In genomic region chr1:89800022-89800655, GRCh38 we compare ENCODE assay signal across 19 cellular contexts. TPM values are rescaled to one million over a fixed set of nuclear protein-coding genes. Genes with fewer than 3 reads are reported as not detected.
DNase-seq lines count a peak whose midpoint lies in the region; ATAC-seq lines count a peak whose summit lies in the region.
"Had no signal": no experiment of that assay in that cellular context is flagged by ENCODE, and none has a peak within 500 bp of the region (broad histone marks: within the 10 kb centered on the region; RNA-seq: fewer than 3 reads in every experiment).

No MANE protein-coding gene starts in this region.

- no peak overlapping the region for H2BK15ac ChIP-seq in neuronal stem cell (ENCODE audit: low read length)

- no CpG with 5 or more reads among the region's 4 CpGs for WGBS in neuronal stem cell (ENCODE audit: extremely low coverage in 2 of 2, insufficient read length in 2 of 2, insufficient replicate concordance in 1 of 2), 2 donors

- no peak overlapping the region for H2AFZ ChIP-seq in neuronal stem cell (ENCODE audit: low read length)

- H3K18ac ChIP-seq in neuronal stem cell (ENCODE audit: low read length), result peak overlapping the region; percentile 73

- H3K9me3 ChIP-seq in neuronal stem cell (replicated peaks in 1 of 2; ENCODE audit: control insufficient read depth in 2 of 2, insufficient read depth in 1 of 2, low read depth in 1 of 2, low read length in 2 of 2), result no peaks in the 10 kb centered on the region
- H3K9me3 ChIP-seq: BLaER1, Peyer's patch had no signal

- no peak overlapping the region for H4K91ac ChIP-seq in neuronal stem cell (ENCODE audit: low read depth, low read length, poor library complexity)

- no peak overlapping the region for H4K8ac ChIP-seq in neuronal stem cell (ENCODE audit: low read depth, low read length)

- no peaks in the 10 kb centered on the region for H3K27me3 ChIP-seq in neuronal stem cell (ENCODE audit: control insufficient read depth in 3 of 3, insufficient read depth in 3 of 3, low read depth in 1 of 3, low read length in 3 of 3)
- H3K27me3 ChIP-seq: BLaER1, Peyer's patch had no signal

- peaks cover 0 to 6% of the 10 kb centered on the region in 2 donors for H3K9me3 Mint-ChIP-seq in activated naive CD4-positive, alpha-beta T cell treated with anti-CD3 and anti-CD28 coated beads, Interleukin-2, amount 50 U/mL, for 72 hours
- H3K9me3 Mint-ChIP-seq in activated T-helper 17 cell treated with anti-CD3 and anti-CD28 coated beads, Interleukin-2, amount 50 U/mL, for 72 hours, result no peaks in the 10 kb centered on the region

- H3K4me1 Mint-ChIP-seq in activated T-helper 17 cell treated with anti-CD3 and anti-CD28 coated beads, Interleukin-2, amount 50 U/mL, for 72 hours, result peaks cover 9% of the 10 kb centered on the region

- peak overlapping the region; percentile 1 to 4 for H3K27ac Mint-ChIP-seq in activated naive CD4-positive, alpha-beta T cell treated with anti-CD3 and anti-CD28 coated beads, Interleukin-2, amount 50 U/mL, for 72 hours
- peak overlapping the region; percentile 35 for H3K27ac Mint-ChIP-seq in activated T-helper 17 cell treated with anti-CD3 and anti-CD28 coated beads, Interleukin-2, amount 50 U/mL, for 72 hours

- no peak overlapping the region for H3K23ac ChIP-seq in neuronal stem cell (ENCODE audit: low read depth, low read length, poor library complexity)

- no peaks in the 10 kb centered on the region for H3K36me3 Mint-ChIP-seq in activated naive CD4-positive, alpha-beta T cell treated with anti-CD3 and anti-CD28 coated beads, Interleukin-2, amount 50 U/mL, for 72 hours
- H3K36me3 Mint-ChIP-seq in activated T-helper 17 cell treated with anti-CD3 and anti-CD28 coated beads, Interleukin-2, amount 50 U/mL, for 72 hours (ENCODE audit: low read depth), result no peaks in the 10 kb centered on the region

- H3K4ac ChIP-seq in neuronal stem cell (ENCODE audit: low read length), result no peak overlapping the region

- H3K4me1 ChIP-seq in neuronal stem cell (ENCODE audit: control insufficient read depth in 2 of 2, insufficient read depth in 1 of 2, low read depth in 1 of 2, low read length in 2 of 2), result peaks cover 7 to 17% of the 10 kb centered on the region in 2 donors
- H3K4me1 ChIP-seq: Peyer's patch had no signal

- no peak for DNase-seq in activated naive CD4-positive, alpha-beta T cell treated with anti-CD3 and anti-CD28 coated beads, Interleukin-2, amount 50 U/mL, for 72 hours (ENCODE audit: low spot score in 2 of 2)
- DNase-seq in activated naive CD4-positive, alpha-beta T cell treated with anti-CD3 and anti-CD28 coated beads, Interleukin-2, amount 50 U/mL, for 16 hours, result no peak
- DNase-seq in neuronal stem cell (ENCODE audit: low spot score) (no peak), SKM-1 (lab: John Stamatoyannopoulos, UW; ENCODE audit: unreplicated experiment) (no peak), A172 (ENCODE audit: low spot score) (no peak)
- DNase-seq: 8988T, DND-41, H9, NCI-H1092, NCI-H146, NCI-H2107, NCI-H2227 treated with DMSO at 0.1 percent for 48 hours, NCI-H524 treated with DMSO at 0.1 percent for 48 hours, Peyer's patch had no signal

- H2BK12ac ChIP-seq in neuronal stem cell (ENCODE audit: low read length), result no peak overlapping the region

- H3K14ac ChIP-seq in neuronal stem cell (ENCODE audit: low read length), result no peak overlapping the region

- H3K27me3 Mint-ChIP-seq in activated T-helper 17 cell treated with anti-CD3 and anti-CD28 coated beads, Interleukin-2, amount 50 U/mL, for 72 hours, result no peaks in the 10 kb centered on the region

- no peak overlapping the region for H3K27ac ChIP-seq in neuronal stem cell (replicated peaks; ENCODE audit: low read length)
- H3K27ac ChIP-seq: BLaER1, Peyer's patch had no signal

- H3K9ac ChIP-seq in neuronal stem cell (ENCODE audit: low read depth, low read length, poor library complexity), result no peak overlapping the region
- H3K9ac ChIP-seq: BLaER1 had no signal

- no peak overlapping the region for H3K4me3 ChIP-seq in neuronal stem cell (ENCODE audit: low read length in 2 of 2)
- H3K4me3 ChIP-seq: BLaER1, Peyer's patch had no signal

- no peak overlapping the region for H2BK120ac ChIP-seq in neuronal stem cell (ENCODE audit: low read depth, low read length)

- H2AK5ac ChIP-seq in neuronal stem cell (ENCODE audit: low read depth, low read length), result peak overlapping the region; percentile 84

- no peaks in the 10 kb centered on the region for H3K79me1 ChIP-seq in neuronal stem cell (ENCODE audit: low read depth, low read length)

- no peak for ATAC-seq in activated naive CD4-positive, alpha-beta T cell treated with anti-CD3 and anti-CD28 coated beads, Interleukin-2, amount 50 U/mL, for 72 hours
- ATAC-seq in HG02678 (IDR thresholded peaks at IDR 0.05; ENCODE audit: unreplicated experiment) (peak; percentile 39), HG03342 (IDR thresholded peaks at IDR 0.05; ENCODE audit: unreplicated experiment) (no peak)
- no peak for ATAC-seq in activated T-helper 17 cell treated with anti-CD3 and anti-CD28 coated beads, Interleukin-2, amount 50 U/mL, for 72 hours (replicated peaks)
- ATAC-seq: Right ventricle myocardium inferior had no signal

- H3K4me2 ChIP-seq in neuronal stem cell (ENCODE audit: insufficient read depth, low read length, poor library complexity, severe bottlenecking), result no peak overlapping the region

- no peak overlapping the region for H2BK5ac ChIP-seq in neuronal stem cell (ENCODE audit: low read length)

- no peak overlapping the region for H3K4me3 Mint-ChIP-seq in activated T-helper 17 cell treated with anti-CD3 and anti-CD28 coated beads, Interleukin-2, amount 50 U/mL, for 72 hours
- H3K4me3 Mint-ChIP-seq: H9 had no signal

- H3K36me3 ChIP-seq in neuronal stem cell (replicated peaks in 1 of 2; ENCODE audit: control insufficient read depth in 2 of 2, insufficient read depth in 2 of 2, low read length in 2 of 2), result no peaks in the 10 kb centered on the region
- H3K36me3 ChIP-seq: BLaER1, Peyer's patch had no signal

RNA-seq across cellular contexts. Expression of gene LRRC8D, which starts 20.7 kb away (rescaled TPM):
- 10 to 100 TPM; 14.6 to 22.8 TPM for total RNA-seq in activated naive CD4-positive, alpha-beta T cell treated with anti-CD3 and anti-CD28 coated beads, Interleukin-2, amount 50 U/mL, for 72 hours
- total RNA-seq in activated T-helper 17 cell treated with anti-CD3 and anti-CD28 coated beads, Interleukin-2, amount 50 U/mL, for 72 hours, result 10 to 100 TPM; 15.2 to 24.0 TPM
- 26.2 TPM for polyA plus RNA-seq in neuronal stem cell (2013, experiment 1 of 2)
- polyA plus RNA-seq in neuronal stem cell (2013, experiment 2 of 2), result 27.3 TPM
- 9.8 and 17.5 TPM in 2 replicates for total RNA-seq in A172 (2014; rRNA removed; shearing (Covaris generic))
